ENCODE assay signal across 8 cellular contexts in the genomic region with DNA sequence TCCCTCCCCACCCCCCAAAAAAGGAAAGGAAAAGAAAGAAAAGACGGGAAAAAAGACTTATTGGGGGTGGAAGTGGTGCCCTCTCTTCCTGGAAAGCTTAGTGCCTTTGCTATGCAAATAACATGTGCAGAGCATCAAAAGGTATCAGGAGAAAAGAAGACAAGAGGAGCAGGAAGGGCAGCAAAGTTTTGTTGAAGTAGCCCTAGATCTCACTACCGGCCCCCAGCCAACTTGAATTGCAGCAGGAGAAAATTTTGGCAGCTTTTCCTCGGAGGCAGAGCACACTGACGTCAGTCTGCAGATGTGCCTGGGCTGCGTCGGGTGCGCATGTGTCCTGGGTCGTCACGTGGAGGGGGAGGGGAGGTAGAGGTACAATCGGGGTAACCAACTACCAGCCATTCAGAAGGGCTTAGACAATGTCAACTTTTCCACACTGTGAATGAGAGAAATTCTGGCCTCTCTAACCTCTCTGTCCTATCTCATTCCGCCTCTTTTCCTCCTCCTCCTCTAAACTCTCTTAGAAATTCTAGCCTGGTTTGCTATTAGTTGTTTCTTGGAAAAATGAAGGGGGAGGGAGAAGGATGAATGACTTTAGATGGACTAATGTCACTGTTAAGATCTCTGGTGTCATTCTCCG. TPM values are rescaled to one million over a fixed set of nuclear protein-coding genes. Genes with fewer than 3 reads are reported as not detected.
A peak's percentile ranks its signal among the peaks of the same experiment; 100 is the strongest.
DNase-seq lines count a peak whose midpoint lies in the region; ATAC-seq and TF ChIP-seq lines count a peak whose summit lies in the region.

A gene with protein sequence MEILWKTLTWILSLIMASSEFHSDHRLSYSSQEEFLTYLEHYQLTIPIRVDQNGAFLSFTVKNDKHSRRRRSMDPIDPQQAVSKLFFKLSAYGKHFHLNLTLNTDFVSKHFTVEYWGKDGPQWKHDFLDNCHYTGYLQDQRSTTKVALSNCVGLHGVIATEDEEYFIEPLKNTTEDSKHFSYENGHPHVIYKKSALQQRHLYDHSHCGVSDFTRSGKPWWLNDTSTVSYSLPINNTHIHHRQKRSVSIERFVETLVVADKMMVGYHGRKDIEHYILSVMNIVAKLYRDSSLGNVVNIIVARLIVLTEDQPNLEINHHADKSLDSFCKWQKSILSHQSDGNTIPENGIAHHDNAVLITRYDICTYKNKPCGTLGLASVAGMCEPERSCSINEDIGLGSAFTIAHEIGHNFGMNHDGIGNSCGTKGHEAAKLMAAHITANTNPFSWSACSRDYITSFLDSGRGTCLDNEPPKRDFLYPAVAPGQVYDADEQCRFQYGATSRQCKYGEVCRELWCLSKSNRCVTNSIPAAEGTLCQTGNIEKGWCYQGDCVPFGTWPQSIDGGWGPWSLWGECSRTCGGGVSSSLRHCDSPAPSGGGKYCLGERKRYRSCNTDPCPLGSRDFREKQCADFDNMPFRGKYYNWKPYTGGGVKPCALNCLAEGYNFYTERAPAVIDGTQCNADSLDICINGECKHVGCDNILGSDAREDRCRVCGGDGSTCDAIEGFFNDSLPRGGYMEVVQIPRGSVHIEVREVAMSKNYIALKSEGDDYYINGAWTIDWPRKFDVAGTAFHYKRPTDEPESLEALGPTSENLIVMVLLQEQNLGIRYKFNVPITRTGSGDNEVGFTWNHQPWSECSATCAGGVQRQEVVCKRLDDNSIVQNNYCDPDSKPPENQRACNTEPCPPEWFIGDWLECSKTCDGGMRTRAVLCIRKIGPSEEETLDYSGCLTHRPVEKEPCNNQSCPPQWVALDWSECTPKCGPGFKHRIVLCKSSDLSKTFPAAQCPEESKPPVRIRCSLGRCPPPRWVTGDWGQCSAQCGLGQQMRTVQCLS (N-terminal part only) (minus strand): TSS at position 286 of the 637 bp plus-strand sequence. CDS start 8,247 bp downstream, outside the sequence.

- H3K4me1 ChIP-seq in ectodermal cell (ENCODE audit: control insufficient read depth, insufficient read depth, low read length): peaks cover 7% of the 10 kb centered on the region

- intact Hi-C loops in lower leg skin (cut with DNase I; ENCODE audit: low total_unique reads): loop anchor here (10.0 kb wide), 1 partner anchor 677 kb away; no protein-coding TSS in a partner anchor

- no peak for TF ChIP-seq CTCF in AG09319 (IDR thresholded peaks at IDR 0.05; ENCODE audit: low read depth, low read length)
- no peak for TF ChIP-seq CTCF in lower leg skin (IDR thresholded peaks at IDR 0.05)

- POLR2A ChIA-PET in activated CD4-positive, alpha-beta memory T cell treated with anti-CD3 and anti-CD28 coated beads, Interleukin-2, amount 10 ng/mL, durations not matched to agents 7 days and 5 days (lab: Charles Lee): interaction anchor here (0.6 to 4.8 kb wide), 6 partner anchors 10 to 713 kb away, joined by 3 to 41 read pairs (median 13); a partner anchor contains a TSS

- DNase-seq in AG09319 (ENCODE audit: extremely low read depth, low read depth) (peak; percentile 97), NCI-H526 treated with DMSO at 0.1 percent for 48 hours (lab: John Stamatoyannopoulos, UW) (peak; percentile 4), lower leg skin (ENCODE audit: low spot score in 2 of 2) (peak; percentile 88 to 96)
- peak; percentile 78 for DNase-seq in activated CD4-positive, alpha-beta memory T cell treated with anti-CD3 and anti-CD28 coated beads, Interleukin-2, amount 10 ng/mL, durations not matched to agents 7 days and 5 days
- DNase-seq in stimulated activated CD4-positive, alpha-beta T cell treated with anti-CD3 and anti-CD28 coated beads, Interleukin-4, amount 100 ng/mL, for 4 hours: peak; percentile 67 to 79

- H3K27me3 ChIP-seq in ectodermal cell (ENCODE audit: control insufficient read depth, insufficient read depth, low read length, poor library complexity, severe bottlenecking): no peaks in the 10 kb centered on the region

- peaks cover 15% of the 10 kb centered on the region for H3K4me1 Mint-ChIP-seq in activated CD4-positive, alpha-beta memory T cell treated with anti-CD3 and anti-CD28 coated beads, Interleukin-2, amount 10 ng/mL, durations not matched to agents 7 days and 5 days

- H3K27ac Mint-ChIP-seq in activated CD4-positive, alpha-beta memory T cell treated with anti-CD3 and anti-CD28 coated beads, Interleukin-2, amount 10 ng/mL, durations not matched to agents 7 days and 5 days: peak within 1 kb of the TSS; percentile 61

- H3K9me3 Mint-ChIP-seq in activated CD4-positive, alpha-beta memory T cell treated with anti-CD3 and anti-CD28 coated beads, Interleukin-2, amount 10 ng/mL, durations not matched to agents 7 days and 5 days: no peaks in the 10 kb centered on the region

- 1 to 2% methylated on average over 10 to 12 of the region's 12 CpGs for WGBS in ectodermal cell, 2 experiments
- WGBS in lower leg skin, 2 donors: 0% methylated on average over 12 of the region's 12 CpGs

- no peak within 1 kb of the TSS for H3K4me3 Mint-ChIP-seq in activated CD4-positive, alpha-beta memory T cell treated with anti-CD3 and anti-CD28 coated beads, Interleukin-2, amount 10 ng/mL, durations not matched to agents 7 days and 5 days

- H3K36me3 ChIP-seq in ectodermal cell (ENCODE audit: control insufficient read depth, insufficient read depth, low read length): no peaks in the 10 kb centered on the region

- TF ChIP-seq POLR2A in lower leg skin (IDR thresholded peaks at IDR 0.05): no peak

- peak within 1 kb of the TSS; percentile 83 for H3K27ac ChIP-seq in ectodermal cell (ENCODE audit: insufficient read depth, low read depth, low read length, poor library complexity, severe bottlenecking)

- CTCF ChIA-PET in activated CD4-positive, alpha-beta memory T cell treated with anti-CD3 and anti-CD28 coated beads, Interleukin-2, amount 10 ng/mL, durations not matched to agents 7 days and 5 days (lab: Charles Lee): interaction anchor here (0.7 to 4.6 kb wide), 14 partner anchors 9 to 848 kb away, joined by 3 to 43 read pairs (median 4); no protein-coding TSS in a partner anchor

- no peaks in the 10 kb centered on the region for H3K36me3 Mint-ChIP-seq in activated CD4-positive, alpha-beta memory T cell treated with anti-CD3 and anti-CD28 coated beads, Interleukin-2, amount 10 ng/mL, durations not matched to agents 7 days and 5 days (ENCODE audit: low read depth)

- H3K4me3 ChIP-seq in ectodermal cell (ENCODE audit: insufficient read depth, low read depth, low read length): peak within 1 kb of the TSS; percentile 36
- H3K4me3 ChIP-seq in lower leg skin (ENCODE audit: low read depth, poor library complexity, severe bottlenecking): peak within 1 kb of the TSS; percentile 23

- no peaks in the 10 kb centered on the region for H3K9me3 ChIP-seq in ectodermal cell (ENCODE audit: control insufficient read depth, low read length)

- ATAC-seq in GM18907 (IDR thresholded peaks at IDR 0.05; ENCODE audit: unreplicated experiment) (peak; percentile 88), HG03159 (IDR thresholded peaks at IDR 0.05; ENCODE audit: unreplicated experiment) (peak; percentile 78)

- H3K27me3 Mint-ChIP-seq in activated CD4-positive, alpha-beta memory T cell treated with anti-CD3 and anti-CD28 coated beads, Interleukin-2, amount 10 ng/mL, durations not matched to agents 7 days and 5 days: no peaks in the 10 kb centered on the region

RNA-seq across cellular contexts. Expression of the gene that starts here (rescaled TPM):
- total RNA-seq in activated CD4-positive, alpha-beta memory T cell treated with anti-CD3 and anti-CD28 coated beads, Interleukin-2, amount 10 ng/mL, durations not matched to agents 7 days and 5 days: 1 to 10 TPM; 1.6 to 1.7 TPM
- polyA plus RNA-seq in ectodermal cell (2013, experiment 1 of 4): 3.6 TPM
- 4.7 TPM for polyA plus RNA-seq in ectodermal cell (2013, experiment 2 of 4)
- polyA plus RNA-seq in ectodermal cell (2013, experiment 3 of 4): 5.6 TPM
- 2.6 TPM for polyA plus RNA-seq in ectodermal cell (2013, experiment 4 of 4)
- total RNA-seq in lower leg skin: 1 to 10 TPM in 1 of 4 donors, under 1 TPM in 3; 0.42 to 1.1 (median 0.82) TPM

Comparison
In these comparisons a context has a peak if more than half of its experiments do, and no peak if none do; other contexts are left out.
1. Peak in every context shown above with its lines: DNase-seq, ATAC-seq, H3K4me3 ChIP-seq and H3K27ac ChIP-seq.
2. DNase-seq: peak in every context shown above with its lines; median percentile 97 in AG09319; 92 in lower leg skin; 78 in activated CD4-positive, alpha-beta memory T cell treated with anti-CD3 and anti-CD28 coated beads, Interleukin-2, amount 10 ng/mL, durations not matched to agents 7 days and 5 days; 73 in stimulated activated CD4-positive, alpha-beta T cell treated with anti-CD3 and anti-CD28 coated beads, Interleukin-4, amount 100 ng/mL, for 4 hours; 4 in NCI-H526 treated with DMSO at 0.1 percent for 48 hours.